Comparison of ENCODE assay signal across 28 cellular contexts in the genomic region with DNA sequence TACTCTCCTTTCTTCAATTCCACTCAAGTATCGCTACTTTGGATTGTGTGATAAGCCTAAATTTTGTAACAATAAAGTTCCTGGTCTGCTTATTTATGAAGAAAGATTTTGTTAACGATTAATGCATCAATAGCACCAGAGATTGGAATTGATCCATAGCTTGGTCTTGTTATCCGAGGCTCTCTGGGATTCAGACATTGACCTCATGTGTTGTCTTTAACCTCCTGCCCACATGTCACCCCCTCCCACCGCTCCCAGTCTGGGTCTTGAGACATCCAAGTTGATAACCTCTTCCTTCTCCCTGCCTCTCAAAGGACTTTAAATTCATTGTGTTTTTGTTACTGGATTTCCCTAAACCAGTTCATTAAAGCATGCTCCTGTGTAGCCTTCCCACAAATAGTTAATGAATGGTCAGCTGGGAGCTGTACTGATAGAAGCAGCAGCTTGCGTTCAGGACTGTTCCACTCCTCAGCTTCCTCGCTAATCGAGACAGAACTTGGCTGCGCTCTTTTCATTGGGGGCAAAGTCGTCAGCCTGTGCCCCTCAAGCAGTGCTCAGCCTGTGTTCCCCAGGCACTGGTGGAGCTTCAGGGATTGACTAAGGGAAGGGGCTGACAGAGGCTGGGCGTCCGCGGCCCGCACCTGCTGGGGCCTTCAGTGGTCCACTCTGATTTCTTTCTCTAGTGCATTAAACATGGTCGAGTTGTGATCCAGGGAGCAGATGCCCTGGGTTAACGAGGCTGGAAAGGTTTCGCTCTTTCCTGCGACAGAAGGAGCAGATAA.
"Had no signal": no experiment of that assay in that cellular context is flagged by ENCODE, and none has a peak within 500 bp of the region (broad histone marks: within the 10 kb centered on the region; RNA-seq: fewer than 3 reads in every experiment).

No MANE protein-coding gene starts in this region.

- DNase-seq: activated CD4-positive, alpha-beta memory T cell treated with anti-CD3 and anti-CD28 coated beads, Interleukin-2, amount 10 ng/mL, durations not matched to agents 7 days and 5 days; activated CD4-positive, alpha-beta T cell treated with anti-CD3 and anti-CD28 coated beads for 1 hour; activated CD4-positive, alpha-beta T cell treated with anti-CD3 and anti-CD28 coated beads for 48 hours; activated CD4-positive, CD25-positive, alpha-beta regulatory T cell; activated gamma-delta T cell; activated naive CD4-positive, alpha-beta T cell treated with Interleukin-2 at 50 U/mL for 16 hours; activated naive CD8-positive, alpha-beta T cell treated with anti-CD3 and anti-CD28 coated beads, Interleukin-2, amount 10 ng/mL, durations not matched to agents 7 days and 5 days; activated T-cell treated with anti-CD3 and anti-CD28 coated beads, Interleukin-2, amount 50 U/mL, for 24 hours; amygdala; NCI-H1048; NCI-H1105 treated with DMSO at 0.1 percent for 48 hours; NCI-H1436; NCI-H1694; NCI-H1930; NCI-H2081 treated with DMSO at 0.1 percent for 48 hours; NCI-H226; NCI-H446 treated with DMSO at 0.1 percent for 48 hours; NCI-H524 treated with DMSO at 0.1 percent for 48 hours; SHP77; SJCRH30; T1000; WERI-Rb-1 had no signal

- ATAC-seq: Panc1 had no signal

- H3K9me3 ChIP-seq: ascending aorta, SJCRH30 had no signal

- H3K27ac Mint-ChIP-seq: activated CD4-positive, alpha-beta memory T cell treated with anti-CD3 and anti-CD28 coated beads, Interleukin-2, amount 10 ng/mL, durations not matched to agents 7 days and 5 days; activated naive CD8-positive, alpha-beta T cell treated with anti-CD3 and anti-CD28 coated beads, Interleukin-2, amount 10 ng/mL, durations not matched to agents 7 days and 5 days; activated T-helper 2 cell treated with anti-CD3 and anti-CD28 coated beads, Interferon-gamma antibody, Interleukin-2, Interleukin-4, amounts not matched to agents 10 μg/mL and 5 μg/mL and 100 μg/mL, durations not matched to agents 14 hours and 24 hours and 36 hours had no signal

- H3K4me3 Mint-ChIP-seq: activated CD4-positive, alpha-beta memory T cell treated with anti-CD3 and anti-CD28 coated beads, Interleukin-2, amount 10 ng/mL, durations not matched to agents 7 days and 5 days; activated naive CD4-positive, alpha-beta T cell treated with anti-CD3 and anti-CD28 coated beads, Interleukin-2, amount 50 U/mL, for 24 hours; activated naive CD8-positive, alpha-beta T cell treated with anti-CD3 and anti-CD28 coated beads, Interleukin-2, amount 10 ng/mL, durations not matched to agents 7 days and 5 days; activated T-cell treated with anti-CD3 and anti-CD28 coated beads, Interleukin-2, amount 50 U/mL, for 24 hours had no signal

- H3K27me3 Mint-ChIP-seq: activated CD4-positive, alpha-beta memory T cell treated with anti-CD3 and anti-CD28 coated beads, Interleukin-2, amount 10 ng/mL, durations not matched to agents 7 days and 5 days; activated naive CD4-positive, alpha-beta T cell treated with anti-CD3 and anti-CD28 coated beads, Interleukin-2, amount 50 U/mL, for 24 hours; activated naive CD8-positive, alpha-beta T cell treated with anti-CD3 and anti-CD28 coated beads, Interleukin-2, amount 10 ng/mL, durations not matched to agents 7 days and 5 days; activated T-cell treated with anti-CD3 and anti-CD28 coated beads, Interleukin-2, amount 50 U/mL, for 24 hours had no signal

- H3K27me3 ChIP-seq: ascending aorta, cardiac muscle cell, SJCRH30 had no signal

- H3K9me3 Mint-ChIP-seq: activated CD4-positive, alpha-beta memory T cell treated with anti-CD3 and anti-CD28 coated beads, Interleukin-2, amount 10 ng/mL, durations not matched to agents 7 days and 5 days; activated naive CD4-positive, alpha-beta T cell treated with anti-CD3 and anti-CD28 coated beads, Interleukin-2, amount 50 U/mL, for 24 hours; activated naive CD8-positive, alpha-beta T cell treated with anti-CD3 and anti-CD28 coated beads, Interleukin-2, amount 10 ng/mL, durations not matched to agents 7 days and 5 days; activated T-cell treated with anti-CD3 and anti-CD28 coated beads, Interleukin-2, amount 50 U/mL, for 24 hours; activated T-helper 2 cell treated with anti-CD3 and anti-CD28 coated beads, Interferon-gamma antibody, Interleukin-2, Interleukin-4, amounts not matched to agents 10 μg/mL and 5 μg/mL and 100 μg/mL, durations not matched to agents 14 hours and 24 hours and 36 hours had no signal

- H3K27ac ChIP-seq: ascending aorta, cardiac muscle cell, SJCRH30, SK-N-MC, WERI-Rb-1 had no signal
